ENCODE assay signal across 2 cellular contexts in the genomic region with DNA sequence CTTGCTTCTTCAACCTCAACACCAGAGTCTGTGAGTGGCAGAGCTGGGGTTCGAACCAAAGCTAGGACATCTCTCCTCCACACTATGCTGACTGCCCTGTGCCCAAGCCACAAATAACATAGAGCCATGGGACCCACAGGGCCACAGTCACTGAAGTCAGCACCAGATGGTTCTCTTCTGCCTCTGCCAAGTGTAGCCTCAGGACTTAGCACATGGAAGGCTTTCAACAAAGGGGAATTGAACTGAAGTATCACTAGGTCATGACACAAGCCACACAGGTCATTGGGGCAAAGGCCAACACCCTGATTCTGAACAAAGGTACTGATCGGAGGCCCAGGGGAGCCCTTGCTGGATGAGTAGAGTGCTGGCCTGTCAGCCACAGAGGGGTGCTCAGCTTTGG.
A peak's percentile ranks its signal among the peaks of the same experiment; 100 is the strongest.
TF ChIP-seq lines count a peak whose summit lies in the region.

No MANE protein-coding gene starts in this region.

TF ChIP-seq in WTC11, 78 proteins besides CTCF, POLR2A, EP300 and RAD21 (continued from another document):
- no peak for TF ChIP-seq ZNF532 (CRISPR knock-in tag; IDR thresholded peaks at IDR 0.05; ENCODE audit: borderline replicate concordance)
TF ChIP-seq in WTC11: peak in this region for 0.

TF ChIP-seq in HepG2, 621 proteins besides CTCF, POLR2A, EP300 and RAD21 (continued from another document and continues in another):
- TF ChIP-seq REST (IDR thresholded peaks at IDR 0.05; ENCODE audit: borderline replicate concordance in 1 of 2, low read depth in 1 of 2, low read length in 2 of 2) (no peak), GTF2F1 (IDR thresholded peaks at IDR 0.05; ENCODE audit: low read length) (no peak), NCOA5 (CRISPR knock-in tag; IDR thresholded peaks at IDR 0.05) (no peak), LRRFIP1 (CRISPR knock-in tag; conservative IDR thresholded peaks at IDR 0.05) (no peak), ZNF343 (CRISPR knock-in tag; IDR thresholded peaks at IDR 0.05) (no peak), SOX13 (IDR thresholded peaks at IDR 0.05) (no peak), SOX13 (CRISPR knock-in tag; conservative IDR thresholded peaks at IDR 0.05 in 1 of 2, IDR thresholded peaks at IDR 0.05 in 1 of 2) (peak in 1 of 2 experiments; percentile 74; a peak in 2 of 4 replicates), CEBPZ (IDR thresholded peaks at IDR 0.05; ENCODE audit: low read length) (no peak), ZHX1 (CRISPR knock-in tag; IDR thresholded peaks at IDR 0.05; ENCODE audit: low read depth) (no peak), IRX3 (CRISPR knock-in tag; IDR thresholded peaks at IDR 0.05; ENCODE audit: borderline replicate concordance, low read depth) (no peak; the same call in 1 of the 2 replicates), SYNCRIP (IDR thresholded peaks at IDR 0.05; ENCODE audit: insufficient read depth, low read depth, low read length) (no peak), ZNF850 (CRISPR knock-in tag; conservative IDR thresholded peaks at IDR 0.05) (no peak), PAXIP1 (CRISPR knock-in tag; conservative IDR thresholded peaks at IDR 0.05) (peak; percentile 55), ZNF777 (CRISPR knock-in tag; IDR thresholded peaks at IDR 0.05) (no peak), HHEX (CRISPR knock-in tag; IDR thresholded peaks at IDR 0.05) (0 out of 2 replicates have a peak, but pooled peaks have one; percentile 42), HOXA3 (CRISPR knock-in tag; IDR thresholded peaks at IDR 0.05) (peak; percentile 16; the same call in 1 of the 2 replicates), AFF4 (CRISPR knock-in tag; IDR thresholded peaks at IDR 0.05) (no peak), ZNF136 (CRISPR knock-in tag; IDR thresholded peaks at IDR 0.05; ENCODE audit: low read depth) (no peak), NR2F2 (IDR thresholded peaks at IDR 0.05; ENCODE audit: borderline replicate concordance, low read depth) (peak; percentile 94), RORA (CRISPR knock-in tag; IDR thresholded peaks at IDR 0.05) (no peak), HDAC1 (CRISPR knock-in tag; IDR thresholded peaks at IDR 0.05) (no peak; the same call in 1 of the 2 replicates), MYPOP (CRISPR knock-in tag; IDR thresholded peaks at IDR 0.05) (no peak), HDAC6 (IDR thresholded peaks at IDR 0.05; ENCODE audit: low read depth, low read length) (no peak), ZNF101 (CRISPR knock-in tag; IDR thresholded peaks at IDR 0.05; ENCODE audit: borderline replicate concordance, low read depth) (no peak), ZFAT (CRISPR knock-in tag; conservative IDR thresholded peaks at IDR 0.05) (no peak), FOXP1 (IDR thresholded peaks at IDR 0.05) (no peak), FOXP1 (CRISPR knock-in tag; IDR thresholded peaks at IDR 0.05) (no peak), ZNF484 (CRISPR knock-in tag; IDR thresholded peaks at IDR 0.05; ENCODE audit: borderline replicate concordance, low read depth) (no peak), ARNT (IDR thresholded peaks at IDR 0.05) (no peak)
- TF ChIP-seq, protein P1, sequence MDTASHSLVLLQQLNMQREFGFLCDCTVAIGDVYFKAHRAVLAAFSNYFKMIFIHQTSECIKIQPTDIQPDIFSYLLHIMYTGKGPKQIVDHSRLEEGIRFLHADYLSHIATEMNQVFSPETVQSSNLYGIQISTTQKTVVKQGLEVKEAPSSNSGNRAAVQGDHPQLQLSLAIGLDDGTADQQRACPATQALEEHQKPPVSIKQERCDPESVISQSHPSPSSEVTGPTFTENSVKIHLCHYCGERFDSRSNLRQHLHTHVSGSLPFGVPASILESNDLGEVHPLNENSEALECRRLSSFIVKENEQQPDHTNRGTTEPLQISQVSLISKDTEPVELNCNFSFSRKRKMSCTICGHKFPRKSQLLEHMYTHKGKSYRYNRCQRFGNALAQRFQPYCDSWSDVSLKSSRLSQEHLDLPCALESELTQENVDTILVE (CRISPR knock-in tag; IDR thresholded peaks at IDR 0.05), result no peak
